Comparison of ENCODE assay signal across 30 cellular contexts in the genomic region with DNA sequence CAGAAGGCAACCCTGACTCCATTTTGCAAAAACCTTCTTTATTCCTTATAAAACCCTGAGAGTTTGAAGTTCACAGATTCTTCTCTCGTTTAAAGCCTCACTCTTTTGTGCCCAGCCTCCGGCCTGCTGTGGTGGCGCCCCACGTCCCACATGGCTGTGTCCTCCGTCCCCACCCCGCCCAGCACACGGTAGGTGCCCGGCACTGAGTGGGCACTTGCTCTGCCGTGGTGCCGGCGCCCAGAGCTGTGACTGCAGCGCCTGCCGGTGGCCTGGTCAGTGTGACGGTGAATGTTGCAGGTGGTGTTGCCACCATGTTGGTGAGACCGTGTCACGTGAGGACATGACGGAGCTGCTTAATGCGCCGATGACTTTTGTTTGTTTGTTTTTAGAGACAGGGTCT. TPM values are rescaled to one million over a fixed set of nuclear protein-coding genes. Genes with fewer than 3 reads are reported as not detected.
"Had no signal": no experiment of that assay in that cellular context is flagged by ENCODE, and none has a peak within 500 bp of the region (broad histone marks: within the 10 kb centered on the region; RNA-seq: fewer than 3 reads in every experiment).

No MANE protein-coding gene starts in this region.

- ATAC-seq: left colon; left lung; naive thymus-derived CD4-positive, alpha-beta T cell; psoas muscle; sciatic nerve; stimulated activated naive B cell treated with anti-CD40 and anti-IgM and Interleukin-4, amounts not matched to agents 10 μg/mL and 1 μg/mL and 100 μg/mL, for 72 hours; stimulated activated naive CD8-positive, alpha-beta T cell treated with anti-CD3 and anti-CD28 coated beads, Interleukin-15, Interleukin-2, amounts not matched to agents 100 U/mL and 50 U/mL, for 24 hours had no signal

- H3K4me1 ChIP-seq: left lung, parathyroid adenoma, psoas muscle, stomach, testis, thyroid gland, transverse colon, upper lobe of left lung, vagina had no signal

- H3K27ac Mint-ChIP-seq: immature natural killer cell; mesothelial cell of epicardium; naive thymus-derived CD4-positive, alpha-beta T cell; nephron; stimulated activated naive B cell treated with anti-CD40 and anti-IgM and Interleukin-4, amounts not matched to agents 10 μg/mL and 1 μg/mL and 100 μg/mL, for 72 hours had no signal

- H3K27me3 Mint-ChIP-seq: naive thymus-derived CD4-positive, alpha-beta T cell; stimulated activated naive B cell treated with anti-CD40 and anti-IgM and Interleukin-4, amounts not matched to agents 10 μg/mL and 1 μg/mL and 100 μg/mL, for 72 hours had no signal

- DNase-seq: hippocampal formation; immature natural killer cell; kidney; left colon; left lung; mesendoderm; naive thymus-derived CD4-positive, alpha-beta T cell; nucleus accumbens; psoas muscle; stimulated activated CD4-positive, alpha-beta T cell treated with anti-CD3 and anti-CD28 coated beads, Interleukin-12 subunit alpha, Interleukin-12 subunit beta, amount 100 ng/mL, for 4 hours; stimulated activated CD4-positive, alpha-beta T cell treated with anti-CD3 and anti-CD28 coated beads, Interleukin-15, amount 100 ng/mL, for 24 hours; stimulated activated CD4-positive, alpha-beta T cell treated with anti-CD3 and anti-CD28 coated beads, Interleukin-2, amount 100 ng/mL, for 24 hours; stimulated activated CD4-positive, alpha-beta T cell treated with anti-CD3 and anti-CD28 coated beads, Interleukin-4, amount 100 ng/mL, for 1 hour; stimulated activated naive B cell treated with anti-CD40 and anti-IgM and Interleukin-4, amounts not matched to agents 10 μg/mL and 1 μg/mL and 100 μg/mL, for 72 hours; stimulated activated naive CD8-positive, alpha-beta T cell treated with anti-CD3 and anti-CD28 coated beads, Interleukin-15, Interleukin-2, amounts not matched to agents 100 U/mL and 50 U/mL, for 24 hours; stomach; testis; thyroid gland; transverse colon; upper lobe of left lung had no signal

- H3K4me3 Mint-ChIP-seq: immature natural killer cell; mesothelial cell of epicardium; naive thymus-derived CD4-positive, alpha-beta T cell; nephron; neural crest cell; stimulated activated naive B cell treated with anti-CD40 and anti-IgM and Interleukin-4, amounts not matched to agents 10 μg/mL and 1 μg/mL and 100 μg/mL, for 72 hours had no signal

- H3K9me3 Mint-ChIP-seq: immature natural killer cell; mesothelial cell of epicardium; naive thymus-derived CD4-positive, alpha-beta T cell; nephron; neural crest cell; stimulated activated naive B cell treated with anti-CD40 and anti-IgM and Interleukin-4, amounts not matched to agents 10 μg/mL and 1 μg/mL and 100 μg/mL, for 72 hours had no signal

- H3K27me3 ChIP-seq: left lung, stomach, testis, thyroid gland, transverse colon, upper lobe of left lung, vagina had no signal

- H3K4me1 Mint-ChIP-seq: mesothelial cell of epicardium; naive thymus-derived CD4-positive, alpha-beta T cell; nephron; neural crest cell had no signal

- H3K4me3 ChIP-seq: left lung, lung, psoas muscle, skin epidermis, stomach, testis, thyroid gland, transverse colon, upper lobe of left lung, vagina had no signal

- H3K9me3 ChIP-seq: left lung, psoas muscle, stomach, testis, thyroid gland, transverse colon, upper lobe of left lung, vagina had no signal

- H3K27ac ChIP-seq: left lung, parathyroid adenoma, psoas muscle, skin epidermis, stomach, testis, thyroid gland, transverse colon, upper lobe of left lung, vagina had no signal

RNA-seq across cellular contexts. Expression of a gene that starts 19.1 kb away (rescaled TPM):
- total RNA-seq: mononuclear cell, myocyte had no signal
- polyA plus RNA-seq: immature natural killer cell had no signal
